Comparison of ENCODE assay signal across 10 cellular contexts in genomic region chr1:205283270-205284147, GRCh38. TPM values are rescaled to one million over a fixed set of nuclear protein-coding genes. Genes with fewer than 3 reads are reported as not detected.
DNase-seq lines count a peak whose midpoint lies in the region; ATAC-seq and TF ChIP-seq lines count a peak whose summit lies in the region.
"Had no signal": no experiment of that assay in that cellular context is flagged by ENCODE, and none has a peak within 500 bp of the region (broad histone marks: within the 10 kb centered on the region; RNA-seq: fewer than 3 reads in every experiment).

No MANE protein-coding gene starts in this region.

- H3K9me2 ChIP-seq in OCI-LY7 (ENCODE audit: insufficient read depth, low read length), result no peaks in the 10 kb centered on the region

- WGBS in H9 (ENCODE audit: extremely low coverage, insufficient read length, low lambda C conversion rate), result no CpG with 5 or more reads among the region's 15 CpGs
- no CpG with 5 or more reads among the region's 15 CpGs for WGBS in trophoblast cell (ENCODE audit: extremely low coverage, insufficient coverage, insufficient read length)

- no peak overlapping the region for H2BK15ac ChIP-seq in H9 (ENCODE audit: low read depth, low read length)

- H4K20me1 ChIP-seq in H9 (ENCODE audit: control insufficient read depth, insufficient read depth, insufficient read length) (peaks cover 2% of the 10 kb centered on the region), OCI-LY7 (ENCODE audit: insufficient read depth, low read length) (no peaks in the 10 kb centered on the region)

- H3K4me1 ChIP-seq in H9 (ENCODE audit: insufficient read depth, low read length), result peaks cover 6% of the 10 kb centered on the region; the same call in 1 of the 2 replicates
- H3K4me1 ChIP-seq in OCI-LY7 (ENCODE audit: insufficient read depth, low read length, poor library complexity, severe bottlenecking), result peaks cover 77% of the 10 kb centered on the region
- peaks cover 55% of the 10 kb centered on the region for H3K4me1 ChIP-seq in effector memory CD4-positive, alpha-beta T cell (ENCODE audit: control insufficient read depth, insufficient read depth, low read length, poor library complexity, severe bottlenecking)
- peaks cover 38 to 46% of the 10 kb centered on the region in 2 experiments for H3K4me1 ChIP-seq in trophoblast cell (ENCODE audit: control insufficient read depth in 1 of 2, insufficient read depth in 2 of 2, low read length in 2 of 2)

- H3K9me3 Mint-ChIP-seq in H9, result peaks cover 0 to 2% of the 10 kb centered on the region in 2 experiments; a peak in 2 of 5 replicates

- H3K56ac ChIP-seq in H9 (ENCODE audit: insufficient read length, low read depth, low read length), result no peak overlapping the region

- H3K79me1 ChIP-seq in H9 (ENCODE audit: insufficient read depth, low read depth, low read length, poor library complexity, severe bottlenecking), result no peaks in the 10 kb centered on the region
- peaks cover 44% of the 10 kb centered on the region for H3K79me1 ChIP-seq in trophoblast cell (ENCODE audit: low read length)

- H3K14ac ChIP-seq in H9 (ENCODE audit: insufficient read depth, low read length) (no peak overlapping the region), trophoblast cell (ENCODE audit: low read length) (peak overlapping the region; percentile 93)

- H2AK5ac ChIP-seq in H9 (ENCODE audit: insufficient read length, low read length) (peak overlapping the region; percentile 12), trophoblast cell (ENCODE audit: low read length) (peak overlapping the region; percentile 85)

- peak overlapping the region; percentile 36 for H3K4me3 ChIP-seq in OCI-LY7 (ENCODE audit: low read depth, low read length, poor library complexity, severe bottlenecking)
- no peak overlapping the region for H3K4me3 ChIP-seq in effector memory CD4-positive, alpha-beta T cell (ENCODE audit: insufficient read depth, low read depth, low read length, poor library complexity, severe bottlenecking)
- H3K4me3 ChIP-seq in trophoblast cell (ENCODE audit: low read depth, low read length), result no peak overlapping the region

- DNase-seq in H9 (no peak), OCI-LY7 (ENCODE audit: low spot score) (peak; percentile 40), trophoblast cell (peak; percentile 27 to 63), medulla oblongata (ENCODE audit: extremely low spot score) (no peak), NCI-H82 treated with DMSO at 0.1 percent for 48 hours (lab: John Stamatoyannopoulos, UW; ENCODE audit: unreplicated experiment) (no peak)
- DNase-seq in effector memory CD4-positive, alpha-beta T cell, result no peak
- DNase-seq: DMS79 treated with DMSO at 0.1 percent for 48 hours; NCI-H187 treated with DMSO at 0.1 percent for 48 hours; stimulated activated CD4-positive, alpha-beta T cell treated with anti-CD3 and anti-CD28 coated beads, Interleukin-2, amount 100 ng/mL, for 48 hours had no signal

- H3K27me3 ChIP-seq in H9 (ENCODE audit: insufficient read depth, low read length) (no peaks in the 10 kb centered on the region), trophoblast cell (ENCODE audit: insufficient read depth, low read length) (no peaks in the 10 kb centered on the region)
- H3K27me3 ChIP-seq in effector memory CD4-positive, alpha-beta T cell (replicated peaks; ENCODE audit: control insufficient read depth, insufficient read depth, low read length, poor library complexity, severe bottlenecking), result no peaks in the 10 kb centered on the region

- no peak overlapping the region for H3T11ph ChIP-seq in H9 (ENCODE audit: low read length)

- H3K9ac ChIP-seq in H9 (ENCODE audit: extremely low read depth, insufficient read length, low read length) (no peak overlapping the region), trophoblast cell (ENCODE audit: low read length) (no peak overlapping the region)

- H3K4me3 Mint-ChIP-seq in H9, result no peak overlapping the region

- H4K8ac ChIP-seq in H9 (replicated peaks; ENCODE audit: insufficient read length, low read depth, low read length), result no peak overlapping the region
- H4K8ac ChIP-seq in trophoblast cell (ENCODE audit: low read depth, low read length), result peak overlapping the region; percentile 55

- H2BK120ac ChIP-seq in H9 (ENCODE audit: low read depth, low read length, poor library complexity, severe bottlenecking) (no peak overlapping the region), trophoblast cell (ENCODE audit: insufficient read depth, low read length, poor library complexity) (peak overlapping the region; percentile 93)

- H4K91ac ChIP-seq in H9 (ENCODE audit: insufficient read length, low read depth, low read length) (peak overlapping the region; percentile 56), trophoblast cell (ENCODE audit: low read depth, low read length) (peak overlapping the region; percentile 97)

- no peaks in the 10 kb centered on the region; a peak in 2 of 7 replicates for H3K36me3 Mint-ChIP-seq in H9 (ENCODE audit: insufficient read depth in 1 of 3, low read depth in 3 of 3)

- CTCF ChIA-PET in OCI-LY7 (lab: Charles Lee; ENCODE audit: unreplicated experiment), result interaction anchor here (0.6 to 2.0 kb wide), 5 partner anchors 9 to 276 kb away, joined by 3 to 11 read pairs (median 10); no protein-coding TSS in a partner anchor

- no peak overlapping the region for H3K4ac ChIP-seq in H9 (ENCODE audit: low read depth, low read length)
- H3K4ac ChIP-seq in trophoblast cell (ENCODE audit: low read depth, low read length), result peak overlapping the region; percentile 83

- no peak overlapping the region for H2BK20ac ChIP-seq in H9 (ENCODE audit: low read depth, low read length, poor library complexity, severe bottlenecking)

- H3K4me1 Mint-ChIP-seq in H9, result peaks cover 57 to 66% of the 10 kb centered on the region in 2 experiments

- peak overlapping the region; percentile 65 to 91 (median 76); a peak in 5 of 7 replicates for H3K27ac Mint-ChIP-seq in H9

- no peak overlapping the region for H3K27ac ChIP-seq in H9 (ENCODE audit: insufficient read length, low read depth, low read length)
- H3K27ac ChIP-seq in OCI-LY7 (ENCODE audit: low read depth, low read length, poor library complexity, severe bottlenecking), result peak overlapping the region; percentile 94
- peak overlapping the region; percentile 84 for H3K27ac ChIP-seq in effector memory CD4-positive, alpha-beta T cell (ENCODE audit: insufficient read depth, low read length, poor library complexity, severe bottlenecking)
- peak overlapping the region; percentile 94 for H3K27ac ChIP-seq in trophoblast cell (ENCODE audit: low read depth, low read length)

- POLR2A ChIA-PET in OCI-LY7 (lab: Charles Lee), result interaction anchor here (0.7 to 8.2 kb wide), 5 partner anchors 8 to 132 kb away, joined by 4 to 162 read pairs (median 45); partner anchors contain the start of genes NUAK2 and TMCC2

- H3K18ac ChIP-seq in H9 (ENCODE audit: insufficient read length, low read depth, low read length), result no peak overlapping the region
- peak overlapping the region; percentile 77 for H3K18ac ChIP-seq in trophoblast cell (ENCODE audit: low read length)

- no peaks in the 10 kb centered on the region for H3K36me3 ChIP-seq in OCI-LY7 (ENCODE audit: insufficient read depth, low read length)
- no peaks in the 10 kb centered on the region for H3K36me3 ChIP-seq in effector memory CD4-positive, alpha-beta T cell (ENCODE audit: control insufficient read depth, insufficient read depth, low read length)
- H3K36me3 ChIP-seq in trophoblast cell (ENCODE audit: control insufficient read depth in 1 of 2, insufficient read depth in 2 of 2, low read length in 2 of 2), result no peaks in the 10 kb centered on the region

- peak overlapping the region; percentile 46 for H4K12ac ChIP-seq in trophoblast cell (ENCODE audit: low read depth, low read length)

- H4K5ac ChIP-seq in H9 (ENCODE audit: insufficient read length, low read depth, low read length), result no peak overlapping the region

- H3K9me3 ChIP-seq in H9 (ENCODE audit: control insufficient read depth, low read depth, low read length), result no peaks in the 10 kb centered on the region
- no peaks in the 10 kb centered on the region for H3K9me3 ChIP-seq in OCI-LY7 (ENCODE audit: low read length)
- H3K9me3 ChIP-seq in effector memory CD4-positive, alpha-beta T cell (ENCODE audit: control insufficient read depth, low read length), result no peaks in the 10 kb centered on the region
- no peaks in the 10 kb centered on the region for H3K9me3 ChIP-seq in trophoblast cell (ENCODE audit: insufficient read depth, low read depth, low read length)

- H3K79me2 ChIP-seq in H9 (ENCODE audit: insufficient read depth, low read length), result no peaks in the 10 kb centered on the region
- no peaks in the 10 kb centered on the region for H3K79me2 ChIP-seq in OCI-LY7 (ENCODE audit: insufficient read depth, low read depth, low read length)
- peaks cover 17% of the 10 kb centered on the region for H3K79me2 ChIP-seq in trophoblast cell (ENCODE audit: control insufficient read depth, insufficient read depth, low read length, poor library complexity)

- no peak overlapping the region for H2AFZ ChIP-seq in H9 (ENCODE audit: low read length)
- H2AFZ ChIP-seq in OCI-LY7 (ENCODE audit: low read length), result peak overlapping the region; percentile 68; the same call in 1 of the 2 replicates
- peak overlapping the region; percentile 7 for H2AFZ ChIP-seq in trophoblast cell (ENCODE audit: insufficient read depth, low read length, poor library complexity)

- no peaks in the 10 kb centered on the region; the same call in 1 of the 2 replicates for H3K27me3 Mint-ChIP-seq in H9 (ENCODE audit: low read depth)

- no peak overlapping the region for H2BK5ac ChIP-seq in H9 (ENCODE audit: insufficient read length, low read length)
- H2BK5ac ChIP-seq in trophoblast cell (ENCODE audit: low read depth, low read length, poor library complexity), result peak overlapping the region; percentile 82

- BruUV-seq in OCI-LY7 (replicated peaks; lab: Mats Ljungman, UMichigan), result no TSS peak

- intact Hi-C loops in OCI-LY7 (cut with micrococcal nuclease; ENCODE audit: unreplicated experiment), result loop anchor here (2.0 to 10.0 kb wide), 2 partner anchors 17 to 769 kb away; partner anchors contain the start of gene MDM4

- H3K4me2 ChIP-seq in H9 (ENCODE audit: insufficient read depth, insufficient read length, low read length) (no peak overlapping the region), OCI-LY7 (ENCODE audit: low read length) (peak overlapping the region; percentile 72), trophoblast cell (ENCODE audit: low read length) (no peak overlapping the region)

- TF ChIP-seq CTCF in H9 (conservative IDR thresholded peaks at IDR 0.05) (no peak), OCI-LY7 (conservative IDR thresholded peaks at IDR 0.05; ENCODE audit: low read length) (no peak)

- H3K23ac ChIP-seq in H9 (ENCODE audit: insufficient read length, low read depth, low read length), result no peak overlapping the region
- no peak overlapping the region for H3K23ac ChIP-seq in trophoblast cell (ENCODE audit: low read length)

- H3K23me2 ChIP-seq in H9 (ENCODE audit: insufficient read length, low read depth, low read length, poor library complexity, severe bottlenecking), result no peaks in the 10 kb centered on the region

- ATAC-seq in GM21723 (IDR thresholded peaks at IDR 0.05; ENCODE audit: unreplicated experiment), result no peak

- no peak overlapping the region for H2BK12ac ChIP-seq in H9 (ENCODE audit: insufficient read length, low read depth, low read length)
- H2BK12ac ChIP-seq in trophoblast cell (ENCODE audit: low read length), result peak overlapping the region; percentile 93

RNA-seq across cellular contexts. Expression of gene NUAK2, which starts 38.0 kb away (rescaled TPM):
- 15.4 and 15.5 TPM in 2 replicates for total RNA-seq in H9 (2021)
- 6.5 and 9.1 TPM in 2 replicates for total RNA-seq in OCI-LY7 (2014; rRNA removed; shearing (Covaris generic))
- total RNA-seq in OCI-LY7 (2022), result 5.3 and 7.9 TPM in 2 replicates
- polyA plus RNA-seq in trophoblast cell (2013), result 20.4 and 22.1 TPM in 2 replicates

RNA-seq across cellular contexts. Expression of gene TMCC2, which starts 55.8 kb away (rescaled TPM):
- 11.3 and 11.7 TPM in 2 replicates for total RNA-seq in H9 (2021)
- total RNA-seq in OCI-LY7 (2014; rRNA removed; shearing (Covaris generic)), result 7.0 and 7.8 TPM in 2 replicates
- 5.2 and 6.2 TPM in 2 replicates for total RNA-seq in OCI-LY7 (2022)
- polyA plus RNA-seq in trophoblast cell (2013), result 2.3 and 2.4 TPM in 2 replicates

Comparison
In these comparisons a context has a peak if more than half of its experiments do, and no peak if none do; other contexts are left out.
1. DNase-seq: peak in OCI-LY7 (single experiment) and trophoblast cell (2 of 2); none in H9 (single experiment), effector memory CD4-positive, alpha-beta T cell (0 of 3), medulla oblongata (single experiment) and NCI-H82 treated with DMSO at 0.1 percent for 48 hours (single experiment).